In genomic region chr14:103628684-103629502, GRCh38 we compare ENCODE assay signal across 1 cellular context.
TF ChIP-seq lines count a peak whose summit lies in the region.

TSS of gene KLC1 (plus strand) at chr14:103629211. CDS start at chr14:103654565, 25,354 bp downstream.

TF ChIP-seq in HepG2, 621 proteins besides CTCF, POLR2A, EP300 and RAD21 (continued from another document and continues in another):
- TF ChIP-seq, protein P1, sequence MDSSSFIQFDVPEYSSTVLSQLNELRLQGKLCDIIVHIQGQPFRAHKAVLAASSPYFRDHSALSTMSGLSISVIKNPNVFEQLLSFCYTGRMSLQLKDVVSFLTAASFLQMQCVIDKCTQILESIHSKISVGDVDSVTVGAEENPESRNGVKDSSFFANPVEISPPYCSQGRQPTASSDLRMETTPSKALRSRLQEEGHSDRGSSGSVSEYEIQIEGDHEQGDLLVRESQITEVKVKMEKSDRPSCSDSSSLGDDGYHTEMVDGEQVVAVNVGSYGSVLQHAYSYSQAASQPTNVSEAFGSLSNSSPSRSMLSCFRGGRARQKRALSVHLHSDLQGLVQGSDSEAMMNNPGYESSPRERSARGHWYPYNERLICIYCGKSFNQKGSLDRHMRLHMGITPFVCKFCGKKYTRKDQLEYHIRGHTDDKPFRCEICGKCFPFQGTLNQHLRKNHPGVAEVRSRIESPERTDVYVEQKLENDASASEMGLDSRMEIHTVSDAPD (CRISPR knock-in tag; IDR thresholded peaks at IDR 0.05): no peak
- no peak for TF ChIP-seq ZNF335 (CRISPR knock-in tag; IDR thresholded peaks at IDR 0.05)
- TF ChIP-seq, protein P2, sequence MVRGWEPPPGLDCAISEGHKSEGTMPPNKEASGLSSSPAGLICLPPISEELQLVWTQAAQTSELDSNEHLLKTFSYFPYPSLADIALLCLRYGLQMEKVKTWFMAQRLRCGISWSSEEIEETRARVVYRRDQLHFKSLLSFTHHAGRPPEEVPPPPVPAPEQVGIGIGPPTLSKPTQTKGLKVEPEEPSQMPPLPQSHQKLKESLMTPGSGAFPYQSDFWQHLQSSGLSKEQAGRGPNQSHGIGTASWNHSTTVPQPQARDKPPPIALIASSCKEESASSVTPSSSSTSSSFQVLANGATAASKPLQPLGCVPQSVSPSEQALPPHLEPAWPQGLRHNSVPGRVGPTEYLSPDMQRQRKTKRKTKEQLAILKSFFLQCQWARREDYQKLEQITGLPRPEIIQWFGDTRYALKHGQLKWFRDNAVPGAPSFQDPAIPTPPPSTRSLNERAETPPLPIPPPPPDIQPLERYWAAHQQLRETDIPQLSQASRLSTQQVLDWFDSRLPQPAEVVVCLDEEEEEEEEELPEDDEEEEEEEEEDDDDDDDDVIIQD (CRISPR knock-in tag; IDR thresholded peaks at IDR 0.05; ENCODE audit: low read depth): no peak
- 0 out of 2 replicates have a peak, but pooled peaks have one; percentile 36 for TF ChIP-seq ZNF235 (CRISPR knock-in tag; IDR thresholded peaks at IDR 0.05; ENCODE audit: borderline replicate concordance)
- TF ChIP-seq, protein P3, sequence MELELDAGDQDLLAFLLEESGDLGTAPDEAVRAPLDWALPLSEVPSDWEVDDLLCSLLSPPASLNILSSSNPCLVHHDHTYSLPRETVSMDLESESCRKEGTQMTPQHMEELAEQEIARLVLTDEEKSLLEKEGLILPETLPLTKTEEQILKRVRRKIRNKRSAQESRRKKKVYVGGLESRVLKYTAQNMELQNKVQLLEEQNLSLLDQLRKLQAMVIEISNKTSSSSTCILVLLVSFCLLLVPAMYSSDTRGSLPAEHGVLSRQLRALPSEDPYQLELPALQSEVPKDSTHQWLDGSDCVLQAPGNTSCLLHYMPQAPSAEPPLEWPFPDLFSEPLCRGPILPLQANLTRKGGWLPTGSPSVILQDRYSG (CRISPR knock-in tag; IDR thresholded peaks at IDR 0.05): no peak; the same call in 1 of the 2 replicates
- TF ChIP-seq ZNF569 (CRISPR knock-in tag; IDR thresholded peaks at IDR 0.05; ENCODE audit: borderline replicate concordance): 0 out of 2 replicates have a peak, but pooled peaks have one; percentile 79
- TF ChIP-seq ZNF558 (CRISPR knock-in tag; IDR thresholded peaks at IDR 0.05; ENCODE audit: borderline replicate concordance): 0 out of 2 replicates have a peak, but pooled peaks have one; percentile 15
- TF ChIP-seq ZSCAN12 (CRISPR knock-in tag; IDR thresholded peaks at IDR 0.05): peak; percentile 55; the same call in 1 of the 2 replicates
- TF ChIP-seq, protein P4, sequence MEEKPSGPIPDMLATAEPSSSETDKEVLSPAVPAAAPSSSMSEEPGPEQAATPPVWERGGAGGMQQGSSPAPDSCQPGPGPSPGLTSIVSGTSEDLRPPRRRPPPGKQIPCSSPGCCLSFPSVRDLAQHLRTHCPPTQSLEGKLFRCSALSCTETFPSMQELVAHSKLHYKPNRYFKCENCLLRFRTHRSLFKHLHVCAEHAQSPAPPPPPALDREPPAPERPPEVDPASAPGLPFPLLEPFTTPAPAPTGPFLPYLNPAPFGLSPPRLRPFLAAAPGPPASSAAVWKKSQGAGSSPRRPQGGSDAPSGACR (CRISPR knock-in tag; IDR thresholded peaks at IDR 0.05): no peak
- TF ChIP-seq PHF20 (CRISPR knock-in tag; IDR thresholded peaks at IDR 0.05): peak; percentile 38
- TF ChIP-seq ZNF746 (CRISPR knock-in tag; IDR thresholded peaks at IDR 0.05): peak; percentile 81; the same call in 1 of the 2 replicates
- peak; percentile 94 for TF ChIP-seq JUN (CRISPR knock-in tag; IDR thresholded peaks at IDR 0.05)
- no peak for TF ChIP-seq ATAD3A (CRISPR knock-in tag; IDR thresholded peaks at IDR 0.05)
- peak in 1 of 2 experiments; percentile 23; a peak in 1 of 4 replicates for TF ChIP-seq KLF16 (CRISPR knock-in tag; IDR thresholded peaks at IDR 0.05)
- peak; percentile 15; the same call in 1 of the 2 replicates for TF ChIP-seq ZSCAN25 (CRISPR knock-in tag; IDR thresholded peaks at IDR 0.05)
- no peak for TF ChIP-seq GTF3A (CRISPR knock-in tag; conservative IDR thresholded peaks at IDR 0.05)
- no peak for TF ChIP-seq AKNA (CRISPR knock-in tag; IDR thresholded peaks at IDR 0.05; ENCODE audit: borderline replicate concordance)
- TF ChIP-seq THAP11 (CRISPR knock-in tag; IDR thresholded peaks at IDR 0.05): peak; percentile 85
- TF ChIP-seq MYC (CRISPR knock-in tag; IDR thresholded peaks at IDR 0.05; ENCODE audit: borderline replicate concordance): peak; percentile 85
- peak; percentile 77 for TF ChIP-seq KLF6 (CRISPR knock-in tag; IDR thresholded peaks at IDR 0.05)
- no peak for TF ChIP-seq PBX2 (CRISPR knock-in tag; IDR thresholded peaks at IDR 0.05)
- TF ChIP-seq ZNF446 (CRISPR knock-in tag; IDR thresholded peaks at IDR 0.05): peak; percentile 89
- TF ChIP-seq AGO2 (optimal IDR thresholded peaks at IDR 0.05; ENCODE audit: low read depth, low read length): peak; percentile 35
- TF ChIP-seq ZNF430 (CRISPR knock-in tag; IDR thresholded peaks at IDR 0.05): no peak
- no peak for TF ChIP-seq NFKB2 (CRISPR knock-in tag; IDR thresholded peaks at IDR 0.05; ENCODE audit: borderline replicate concordance)
- peak; percentile 29; the same call in 1 of the 3 replicates for TF ChIP-seq MXI1 (IDR thresholded peaks at IDR 0.05; ENCODE audit: borderline replicate concordance, low read depth, low read length)
- no peak for TF ChIP-seq RFXAP (CRISPR knock-in tag; IDR thresholded peaks at IDR 0.05; ENCODE audit: borderline replicate concordance)
- no peak for TF ChIP-seq ZNF670 (CRISPR knock-in tag; IDR thresholded peaks at IDR 0.05; ENCODE audit: borderline replicate concordance)
- no peak for TF ChIP-seq RCOR2 (CRISPR knock-in tag; IDR thresholded peaks at IDR 0.05)
- no peak for TF ChIP-seq HDAC6 (IDR thresholded peaks at IDR 0.05; ENCODE audit: low read depth, low read length)
- TF ChIP-seq ZNF777 (CRISPR knock-in tag; IDR thresholded peaks at IDR 0.05): no peak; the same call in 1 of the 2 replicates
- no peak for TF ChIP-seq FLYWCH1 (CRISPR knock-in tag; IDR thresholded peaks at IDR 0.05)
- TF ChIP-seq EED (CRISPR knock-in tag; IDR thresholded peaks at IDR 0.05): no peak
- no peak for TF ChIP-seq ZNF784 (CRISPR knock-in tag; IDR thresholded peaks at IDR 0.05; ENCODE audit: borderline replicate concordance)
- no peak for TF ChIP-seq ZNF281 (CRISPR knock-in tag; IDR thresholded peaks at IDR 0.05; ENCODE audit: borderline replicate concordance)
- peak; percentile 57; the same call in 1 of the 2 replicates for TF ChIP-seq ATF6 (CRISPR knock-in tag; conservative IDR thresholded peaks at IDR 0.05)
- TF ChIP-seq GTF2F1 (IDR thresholded peaks at IDR 0.05; ENCODE audit: low read length): no peak
- no peak for TF ChIP-seq ADNP (CRISPR knock-in tag; IDR thresholded peaks at IDR 0.05)
- TF ChIP-seq, protein P5, sequence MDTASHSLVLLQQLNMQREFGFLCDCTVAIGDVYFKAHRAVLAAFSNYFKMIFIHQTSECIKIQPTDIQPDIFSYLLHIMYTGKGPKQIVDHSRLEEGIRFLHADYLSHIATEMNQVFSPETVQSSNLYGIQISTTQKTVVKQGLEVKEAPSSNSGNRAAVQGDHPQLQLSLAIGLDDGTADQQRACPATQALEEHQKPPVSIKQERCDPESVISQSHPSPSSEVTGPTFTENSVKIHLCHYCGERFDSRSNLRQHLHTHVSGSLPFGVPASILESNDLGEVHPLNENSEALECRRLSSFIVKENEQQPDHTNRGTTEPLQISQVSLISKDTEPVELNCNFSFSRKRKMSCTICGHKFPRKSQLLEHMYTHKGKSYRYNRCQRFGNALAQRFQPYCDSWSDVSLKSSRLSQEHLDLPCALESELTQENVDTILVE (CRISPR knock-in tag; IDR thresholded peaks at IDR 0.05): no peak
- peak; percentile 35; the same call in 1 of the 2 replicates for TF ChIP-seq IRF2 (CRISPR knock-in tag; IDR thresholded peaks at IDR 0.05)
- no peak for TF ChIP-seq CERS6 (CRISPR knock-in tag; IDR thresholded peaks at IDR 0.05)
- peak; percentile 35; the same call in 1 of the 2 replicates for TF ChIP-seq LBX2 (CRISPR knock-in tag; IDR thresholded peaks at IDR 0.05; ENCODE audit: borderline replicate concordance)
- TF ChIP-seq ZFP36 (IDR thresholded peaks at IDR 0.05; ENCODE audit: borderline replicate concordance, low read depth, low read length, partially characterized antibody): no peak
